ENCODE assay signal across 8 cellular contexts in genomic region chr3:141011511-141012262, GRCh38. TPM values are rescaled to one million over a fixed set of nuclear protein-coding genes. Genes with fewer than 3 reads are reported as not detected.
DNase-seq lines count a peak whose midpoint lies in the region; ATAC-seq and TF ChIP-seq lines count a peak whose summit lies in the region.

No MANE protein-coding gene starts in this region.

- no peaks in the 10 kb centered on the region for H3K4me1 ChIP-seq in lower lobe of right lung

- DNase-seq in A172 (ENCODE audit: low spot score) (peak; percentile 62), NCI-H524 treated with DMSO at 0.1 percent for 48 hours (lab: John Stamatoyannopoulos, UW) (peak; percentile 49), dermis blood vessel endothelial cell (peak; percentile 76), lower lobe of right lung (peak; percentile 84)
- peak; percentile 63 to 67 for DNase-seq in activated CD4-positive, alpha-beta T cell treated with anti-CD3 and anti-CD28 coated beads, Interleukin-2, amount 50 U/mL, for 4 hours
- peak; percentile 31 for DNase-seq in stimulated activated CD8-positive, alpha-beta memory T cell treated with anti-CD3 and anti-CD28 coated beads, Interleukin-12 subunit alpha, Interleukin-12 subunit beta, amount 100 ng/mL, for 24 hours (ENCODE audit: extremely low read depth)

- peak; percentile 69 for TF ChIP-seq CTCF in lower lobe of right lung (IDR thresholded peaks at IDR 0.05)

- H3K36me3 ChIP-seq in lower lobe of right lung = no peaks in the 10 kb centered on the region

- ATAC-seq in GM18511 (IDR thresholded peaks at IDR 0.05; ENCODE audit: unreplicated experiment) = peak; percentile 92
- ATAC-seq in HG03139 (IDR thresholded peaks at IDR 0.05; ENCODE audit: unreplicated experiment) = peak; percentile 95
- peak; percentile 85 to 87 for ATAC-seq in lower lobe of right lung

- H3K27ac ChIP-seq in lower lobe of right lung = no peak overlapping the region

- intact Hi-C loops in lower lobe of right lung (cut with DNase I) = loop anchor here (10.0 kb wide), 1 partner anchor 93 kb away; no protein-coding TSS in a partner anchor

- H3K27me3 ChIP-seq in lower lobe of right lung (ENCODE audit: low read depth) = no peaks in the 10 kb centered on the region

- H3K4me3 ChIP-seq in lower lobe of right lung = no peak overlapping the region

- H3K9me3 ChIP-seq in lower lobe of right lung = no peaks in the 10 kb centered on the region

RNA-seq across cellular contexts. Expression of gene SPSB4, which starts 39.5 kb away (rescaled TPM):
- total RNA-seq in A172 (2014; rRNA removed; shearing (Covaris generic)) = 1.1 and 2.9 TPM in 2 replicates
- 0.05 TPM in 1 of 2 replicates, not detected in the other for total RNA-seq in dermis blood vessel endothelial cell
- total RNA-seq in lower lobe of right lung = 0.80 TPM

Comparison
In these comparisons a context has a peak if more than half of its experiments do, and no peak if none do; other contexts are left out.
1. DNase-seq: peak in every context shown above with its lines; median percentile 84 in lower lobe of right lung; 76 in dermis blood vessel endothelial cell; 65 in activated CD4-positive, alpha-beta T cell treated with anti-CD3 and anti-CD28 coated beads, Interleukin-2, amount 50 U/mL, for 4 hours; 62 in A172; 49 in NCI-H524 treated with DMSO at 0.1 percent for 48 hours; 31 in stimulated activated CD8-positive, alpha-beta memory T cell treated with anti-CD3 and anti-CD28 coated beads, Interleukin-12 subunit alpha, Interleukin-12 subunit beta, amount 100 ng/mL, for 24 hours.